Comparison of ENCODE assay signal across 8 cellular contexts in genomic region chr19:20776083-20777076, GRCh38. TPM values are rescaled to one million over a fixed set of nuclear protein-coding genes. Genes with fewer than 3 reads are reported as not detected.
DNase-seq lines count a peak whose midpoint lies in the region; ATAC-seq, FAIRE-seq and TF ChIP-seq lines count a peak whose summit lies in the region.

Gene ZNF66 (plus strand): TSS chr19:20776304. CDS start chr19:20776448, 144 bp downstream.

- H4K20me1 ChIP-seq in HepG2 (ENCODE audit: insufficient read depth, low read length), result no peaks in the 10 kb centered on the region

- CTCF ChIA-PET in activated CD4-positive, alpha-beta T cell treated with anti-CD3 and anti-CD28 coated beads, Interleukin-2, amount 10 ng/mL, durations not matched to agents 7 days and 5 days (lab: Charles Lee), result interaction anchor here (0.6 to 0.8 kb wide), 4 partner anchors 244 to 987 kb away, joined by 3 read pairs; partner anchors contain the start of gene ZNF430
- CTCF ChIA-PET in HepG2 (lab: Yijun Ruan, JAX; ENCODE audit: low intra/inter-chr PET ratio, low total read pairs), result no interaction called here

- no peak for TF ChIP-seq RAD21 in HepG2 (CRISPR knock-in tag; IDR thresholded peaks at IDR 0.05)

- peak within 1 kb of the TSS; percentile 80 for H3K27ac ChIP-seq in HepG2 (ENCODE audit: extremely low read length, insufficient read depth, low read length)

- WGBS in HepG2 (ENCODE audit: low lambda C conversion rate), result 1% methylated on average over 20 of the region's 42 CpGs

- H2AFZ ChIP-seq in HepG2 (ENCODE audit: low read length), result no peak within 1 kb of the TSS

- TF ChIP-seq POLR2A in HepG2 (IDR thresholded peaks at IDR 0.05; ENCODE audit: insufficient read depth in 1 of 2, low read depth in 2 of 2, low read length in 2 of 2), result peak; percentile 78 to 90

- peaks cover 10% of the 10 kb centered on the region for H3K4me1 Mint-ChIP-seq in activated CD4-positive, alpha-beta T cell treated with anti-CD3 and anti-CD28 coated beads, Interleukin-2, amount 10 ng/mL, durations not matched to agents 7 days and 5 days

- H3K4me1 ChIP-seq in HepG2 (ENCODE audit: insufficient read depth, low read length), result no peaks in the 10 kb centered on the region

- TF ChIP-seq CTCF in HepG2 (CRISPR knock-in tag; IDR thresholded peaks at IDR 0.05), result no peak

- H3K27me3 Mint-ChIP-seq in activated CD4-positive, alpha-beta T cell treated with anti-CD3 and anti-CD28 coated beads, Interleukin-2, amount 10 ng/mL, durations not matched to agents 7 days and 5 days, result no peaks in the 10 kb centered on the region

- no peak for TF ChIP-seq EP300 in HepG2 (IDR thresholded peaks at IDR 0.05; ENCODE audit: low read depth in 2 of 2, low read length in 2 of 2)
- no peak for TF ChIP-seq EP300 in HepG2 (CRISPR knock-in tag; IDR thresholded peaks at IDR 0.05; ENCODE audit: borderline replicate concordance)

- no peaks in the 10 kb centered on the region for H3K36me3 ChIP-seq in HepG2 (replicated peaks in 1 of 2; ENCODE audit: control insufficient read depth in 1 of 2, insufficient read depth in 2 of 2, low read length in 2 of 2)

- BruUV-seq in HepG2 (replicated peaks; lab: Mats Ljungman, UMichigan), result TSS peak; percentile 68

- peak within 1 kb of the TSS; percentile 99 for H3K4me3 Mint-ChIP-seq in activated CD4-positive, alpha-beta T cell treated with anti-CD3 and anti-CD28 coated beads, Interleukin-2, amount 10 ng/mL, durations not matched to agents 7 days and 5 days

- H3K9me3 ChIP-seq in HepG2 (ENCODE audit: low read length), result peaks cover 6% of the 10 kb centered on the region; the same call in 1 of the 2 replicates

- peak within 1 kb of the TSS; percentile 98 for H3K27ac Mint-ChIP-seq in activated CD4-positive, alpha-beta T cell treated with anti-CD3 and anti-CD28 coated beads, Interleukin-2, amount 10 ng/mL, durations not matched to agents 7 days and 5 days

- DNase-seq in AG08395 (ENCODE audit: low spot score) (peak; percentile 96), NCI-H345 treated with DMSO at 0.1 percent for 48 hours (lab: John Stamatoyannopoulos, UW; ENCODE audit: unreplicated experiment) (peak; percentile 74), dermis blood vessel endothelial cell (peak; percentile 96), HepG2 (ENCODE audit: low spot score) (peak; percentile 96)
- DNase-seq in activated CD4-positive, alpha-beta T cell treated with anti-CD3 and anti-CD28 coated beads, Interleukin-2, amount 10 ng/mL, durations not matched to agents 7 days and 5 days, result peak; percentile 96
- DNase-seq in stimulated activated CD4-positive, alpha-beta T cell treated with anti-CD3 and anti-CD28 coated beads, Interleukin-2, amount 100 ng/mL, for 48 hours, result peak; percentile 87 to 92

- in situ Hi-C loops in HepG2 (cut with HindIII; ENCODE audit: extremely low pct_ligation_motif_present, low pct_unique_long_range_greater_than_20kb), result no loop called here

- H3K36me3 Mint-ChIP-seq in activated CD4-positive, alpha-beta T cell treated with anti-CD3 and anti-CD28 coated beads, Interleukin-2, amount 10 ng/mL, durations not matched to agents 7 days and 5 days (ENCODE audit: low read depth), result peaks cover 39% of the 10 kb centered on the region

- peak within 1 kb of the TSS; percentile 65 for H3K4me2 ChIP-seq in HepG2 (ENCODE audit: low read depth, low read length)

- no peaks in the 10 kb centered on the region for H3K79me2 ChIP-seq in HepG2 (ENCODE audit: insufficient read depth, low read length)

- POLR2A ChIA-PET in activated CD4-positive, alpha-beta T cell treated with anti-CD3 and anti-CD28 coated beads, Interleukin-2, amount 10 ng/mL, durations not matched to agents 7 days and 5 days (lab: Charles Lee), result interaction anchor here (0.7 to 1.4 kb wide), 6 partner anchors 118 to 1044 kb away, joined by 3 to 10 read pairs (median 4); partner anchors contain the start of genes ZNF14, ZNF737 and ZNF85
- POLR2A ChIA-PET in HepG2 (lab: Yijun Ruan, JAX), result interaction anchor here (0.9 to 1.8 kb wide), 6 partner anchors 111 to 306 kb away, joined by 3 to 13 read pairs (median 5); partner anchors contain the start of genes ZNF626, ZNF714, ZNF737 and ZNF85

- peak within 1 kb of the TSS; percentile 81 for H3K9ac ChIP-seq in HepG2 (ENCODE audit: insufficient read depth, low read depth, low read length)

- peak; percentile 88 for FAIRE-seq in HepG2 (lab: Jason Lieb, UNC)

- ATAC-seq in GM18870 (IDR thresholded peaks at IDR 0.05; ENCODE audit: unreplicated experiment) (peak; percentile 97), HG03139 (IDR thresholded peaks at IDR 0.05; ENCODE audit: unreplicated experiment) (peak; percentile 97), HepG2 (peak; percentile 98)

- peaks cover 24% of the 10 kb centered on the region for H3K9me3 Mint-ChIP-seq in activated CD4-positive, alpha-beta T cell treated with anti-CD3 and anti-CD28 coated beads, Interleukin-2, amount 10 ng/mL, durations not matched to agents 7 days and 5 days

- H3K27me3 ChIP-seq in HepG2 (ENCODE audit: control insufficient read depth in 1 of 2, insufficient read depth in 2 of 2, low read length in 2 of 2), result no peaks in the 10 kb centered on the region; a peak in 1 of 5 replicates

- peak within 1 kb of the TSS; percentile 78 to 96 (median 92) for H3K4me3 ChIP-seq in HepG2 (replicated peaks in 1 of 3; ENCODE audit: insufficient read depth in 1 of 3, low read depth in 2 of 3, low read length in 3 of 3)

- intact Hi-C loops in HepG2 (cut with micrococcal nuclease; ENCODE audit: unreplicated experiment), result no loop called here

TF ChIP-seq in HepG2, 621 proteins besides CTCF, POLR2A, EP300 and RAD21 (continues in another document):
- TF ChIP-seq NPAS2 (CRISPR knock-in tag; IDR thresholded peaks at IDR 0.05; ENCODE audit: borderline replicate concordance) (no peak), PAWR (CRISPR knock-in tag; IDR thresholded peaks at IDR 0.05; ENCODE audit: borderline replicate concordance) (no peak), RXRB (CRISPR knock-in tag; IDR thresholded peaks at IDR 0.05; ENCODE audit: borderline replicate concordance) (no peak), ZNF24 (IDR thresholded peaks at IDR 0.05) (no peak), HMGXB4 (CRISPR knock-in tag; IDR thresholded peaks at IDR 0.05; ENCODE audit: borderline replicate concordance in 1 of 2, low read depth in 1 of 2) (0 out of 4 replicates have a peak, but pooled peaks of 1 of the 2 experiments have one; percentile 13), ZMAT5 (CRISPR knock-in tag; IDR thresholded peaks at IDR 0.05; ENCODE audit: borderline replicate concordance, low read depth) (no peak), ELF4 (CRISPR knock-in tag; IDR thresholded peaks at IDR 0.05; ENCODE audit: borderline replicate concordance) (no peak), RARA (CRISPR knock-in tag; IDR thresholded peaks at IDR 0.05) (no peak), PAF1 (CRISPR knock-in tag; IDR thresholded peaks at IDR 0.05) (no peak)

RNA-seq across cellular contexts. Expression of gene ZNF66, which starts in this region (rescaled TPM):
- 10 to 100 TPM; 11.8 to 14.0 TPM for total RNA-seq in activated CD4-positive, alpha-beta T cell treated with anti-CD3 and anti-CD28 coated beads, Interleukin-2, amount 10 ng/mL, durations not matched to agents 7 days and 5 days
- 2.5 and 3.9 TPM in 2 replicates for total RNA-seq in dermis blood vessel endothelial cell
- total RNA-seq in HepG2 (2016; rRNA removed; fragmentation: Illumina TruSeq; extraction: Trizol), result 5.1 and 8.0 TPM in 2 replicates
- total RNA-seq in HepG2 (2016; cell fraction: cytosol; rRNA removed; fragmentation: Illumina TruSeq; extraction: Trizol; ENCODE audit: low read depth), result 3.3 and 4.6 TPM in 2 replicates
- 5.6 and 7.1 TPM in 2 replicates for total RNA-seq in HepG2 (2016; cell fraction: insoluble cytoplasmic fraction; rRNA removed; fragmentation: Illumina TruSeq; extraction: Trizol)
- 2.4 and 3.7 TPM in 2 replicates for total RNA-seq in HepG2 (2016; cell fraction: membrane; rRNA removed; fragmentation: Illumina TruSeq; extraction: Trizol)
- 15.3 and 16.6 TPM in 2 replicates for total RNA-seq in HepG2 (2016; cell fraction: nucleus; rRNA removed; fragmentation: Illumina TruSeq; extraction: Trizol)
- 2.9 and 4.0 TPM in 2 replicates for polyA plus RNA-seq in HepG2 (2011; rRNA removed)
- 3.1 and 3.2 TPM in 2 replicates for polyA plus RNA-seq in HepG2 (2011; cell fraction: cytosol; rRNA removed)
- 3.0 and 4.5 TPM in 2 replicates for polyA plus RNA-seq in HepG2 (2011; cell fraction: nucleus; rRNA removed)
- 1.3 and 1.8 TPM in 2 replicates for polyA plus RNA-seq in HepG2 (2012)
- 0.49 and 0.72 TPM in 2 replicates for polyA plus RNA-seq in HepG2 (2016; cell fraction: cytosol; fragmentation: Illumina TruSeq; extraction: Trizol; ENCODE audit: low read depth)
- 2.7 and 3.3 TPM in 2 replicates for polyA plus RNA-seq in HepG2 (2016; cell fraction: insoluble cytoplasmic fraction; fragmentation: Illumina TruSeq; extraction: Trizol; ENCODE audit: low read depth)
- 0.72 and 1.3 TPM in 2 replicates for polyA plus RNA-seq in HepG2 (2016; cell fraction: membrane; fragmentation: Illumina TruSeq; extraction: Trizol; ENCODE audit: low read depth)
- 7.6 and 10.0 TPM in 2 replicates for polyA plus RNA-seq in HepG2 (2016; cell fraction: nucleus; fragmentation: Illumina TruSeq; extraction: Trizol; ENCODE audit: insufficient read depth, low read depth)
- 4.0 TPM in 1 of 2 replicates, not detected in the other for polyA minus RNA-seq in HepG2 (2011; rRNA and poly(A)+ RNA removed; ENCODE audit: low replicate concordance)
- 1.7 and 2.7 TPM in 2 replicates for polyA minus RNA-seq in HepG2 (2011; cell fraction: cytosol; rRNA and poly(A)+ RNA removed)
- polyA minus RNA-seq in HepG2 (2011; cell fraction: nucleus; rRNA and poly(A)+ RNA removed), result 16.0 and 18.8 TPM in 2 replicates

Comparison
In these comparisons a context has a peak if more than half of its experiments do, and no peak if none do; other contexts are left out.
1. Peak in every context shown above with its lines: DNase-seq, ATAC-seq, H3K4me3 ChIP-seq and H3K27ac ChIP-seq.